19 cellular contexts compared by ENCODE assay signal in the genomic region with DNA sequence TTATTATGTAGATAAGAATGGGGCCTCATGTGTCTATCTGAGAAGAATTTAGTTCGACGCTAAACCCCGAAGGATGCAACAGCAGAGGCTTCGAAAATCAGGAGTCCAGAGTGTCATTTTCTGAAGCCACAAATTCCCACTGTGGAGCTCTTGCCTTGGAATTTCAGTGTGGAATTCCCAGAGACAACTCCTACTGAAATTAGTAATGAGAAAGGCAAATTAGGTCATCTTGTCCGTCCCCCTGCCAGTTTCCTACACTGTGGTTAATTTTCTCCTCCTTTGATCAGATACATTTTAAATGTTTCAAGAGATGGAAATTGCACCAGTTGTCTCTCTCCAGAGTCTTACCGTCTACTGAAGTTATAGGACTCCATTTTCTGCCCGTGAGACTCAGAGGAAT.
A peak's percentile ranks its signal among the peaks of the same experiment; 100 is the strongest.
DNase-seq lines count a peak whose midpoint lies in the region; FAIRE-seq and TF ChIP-seq lines count a peak whose summit lies in the region.
"Had no signal": no experiment of that assay in that cellular context is flagged by ENCODE, and none has a peak within 500 bp of the region (broad histone marks: within the 10 kb centered on the region; RNA-seq: fewer than 3 reads in every experiment).

No MANE protein-coding gene starts in this region.

- no peaks in the 10 kb centered on the region for H3K27me3 ChIP-seq in spleen (replicated peaks in 1 of 7)
- H3K27me3 ChIP-seq: ascending aorta, tibial artery had no signal

- H3K4me3 ChIP-seq in AG10803 (ENCODE audit: low read length) (no peak overlapping the region), spleen (no peak overlapping the region)
- H3K4me3 ChIP-seq: ascending aorta, lower lobe of right lung, tibial artery had no signal

- H3K27me3 Mint-ChIP-seq in activated T-helper 2 cell treated with anti-CD3 and anti-CD28 coated beads, Interferon-gamma antibody, Interleukin-2, Interleukin-4, amounts not matched to agents 10 μg/mL and 5 μg/mL and 100 μg/mL, durations not matched to agents 14 hours and 24 hours and 36 hours (ENCODE audit: low read depth): no peaks in the 10 kb centered on the region
- H3K27me3 Mint-ChIP-seq: activated CD4-positive, alpha-beta T cell treated with anti-CD3 and anti-CD28 coated beads, Interleukin-2, amount 10 ng/mL, durations not matched to agents 7 days and 5 days; stimulated activated memory B cell treated with anti-CD40 and anti-IgM and Interleukin-4, amounts not matched to agents 10 μg/mL and 1 μg/mL and 100 μg/mL, for 72 hours had no signal

- peaks cover 22% of the 10 kb centered on the region for H3K9me3 Mint-ChIP-seq in activated T-helper 2 cell treated with anti-CD3 and anti-CD28 coated beads, Interferon-gamma antibody, Interleukin-2, Interleukin-4, amounts not matched to agents 10 μg/mL and 5 μg/mL and 100 μg/mL, durations not matched to agents 14 hours and 24 hours and 36 hours

- intact Hi-C loops in spleen (cut with DNase I; ENCODE audit: low total_unique reads): no loop called here
- intact Hi-C loops in activated T-helper 2 cell treated with anti-CD3 and anti-CD28 coated beads, Interferon-gamma antibody, Interleukin-2, Interleukin-4, amounts not matched to agents 10 μg/mL and 5 μg/mL and 100 μg/mL, durations not matched to agents 14 hours and 24 hours and 36 hours (cut with micrococcal nuclease): no loop called here

- H3K36me3 Mint-ChIP-seq in activated T-helper 2 cell treated with anti-CD3 and anti-CD28 coated beads, Interferon-gamma antibody, Interleukin-2, Interleukin-4, amounts not matched to agents 10 μg/mL and 5 μg/mL and 100 μg/mL, durations not matched to agents 14 hours and 24 hours and 36 hours (ENCODE audit: low read depth): no peaks in the 10 kb centered on the region
- H3K36me3 Mint-ChIP-seq: stimulated activated memory B cell treated with anti-CD40 and anti-IgM and Interleukin-4, amounts not matched to agents 10 μg/mL and 1 μg/mL and 100 μg/mL, for 72 hours had no signal

- no peak overlapping the region for H3K27ac Mint-ChIP-seq in activated T-helper 2 cell treated with anti-CD3 and anti-CD28 coated beads, Interferon-gamma antibody, Interleukin-2, Interleukin-4, amounts not matched to agents 10 μg/mL and 5 μg/mL and 100 μg/mL, durations not matched to agents 14 hours and 24 hours and 36 hours
- H3K27ac Mint-ChIP-seq: activated CD4-positive, alpha-beta T cell treated with anti-CD3 and anti-CD28 coated beads, Interleukin-2, amount 10 ng/mL, durations not matched to agents 7 days and 5 days; naive thymus-derived CD8-positive, alpha-beta T cell; stimulated activated memory B cell treated with anti-CD40 and anti-IgM and Interleukin-4, amounts not matched to agents 10 μg/mL and 1 μg/mL and 100 μg/mL, for 72 hours had no signal

- no peak for FAIRE-seq in RCC 7860 (lab: Jason Lieb, UNC)
- FAIRE-seq: H54 had no signal

- TF ChIP-seq CTCF in AG10803 (conservative IDR thresholded peaks at IDR 0.05; ENCODE audit: low read length) (no peak), spleen (IDR thresholded peaks at IDR 0.05 in 8 of 11, conservative IDR thresholded peaks at IDR 0.05 in 3 of 11) (no peak)

- 86 to 90% (median 89%) methylated on average over 7 of the region's 7 CpGs for WGBS in spleen, 5 donors

- H3K36me3 ChIP-seq in spleen: no peaks in the 10 kb centered on the region
- H3K36me3 ChIP-seq: ascending aorta, lower lobe of right lung, tibial artery had no signal

- no peak overlapping the region for H3K27ac ChIP-seq in spleen
- H3K27ac ChIP-seq: ascending aorta, lower lobe of right lung, tibial artery had no signal

- H3K9me3 ChIP-seq in spleen: peaks cover 0 to 36% (median 19%) of the 10 kb centered on the region in 8 donors
- H3K9me3 ChIP-seq: ascending aorta, lower lobe of right lung had no signal

- H3K4me1 Mint-ChIP-seq in activated T-helper 2 cell treated with anti-CD3 and anti-CD28 coated beads, Interferon-gamma antibody, Interleukin-2, Interleukin-4, amounts not matched to agents 10 μg/mL and 5 μg/mL and 100 μg/mL, durations not matched to agents 14 hours and 24 hours and 36 hours (ENCODE audit: low read depth): no peaks in the 10 kb centered on the region
- H3K4me1 Mint-ChIP-seq: activated CD4-positive, alpha-beta T cell treated with anti-CD3 and anti-CD28 coated beads, Interleukin-2, amount 10 ng/mL, durations not matched to agents 7 days and 5 days; naive thymus-derived CD8-positive, alpha-beta T cell; stimulated activated memory B cell treated with anti-CD40 and anti-IgM and Interleukin-4, amounts not matched to agents 10 μg/mL and 1 μg/mL and 100 μg/mL, for 72 hours had no signal

- DNase-seq in AG10803 (ENCODE audit: low read depth) (peak; percentile 88), RCC 7860 (ENCODE audit: low spot score) (peak; percentile 71), glomerular visceral epithelial cell (ENCODE audit: extremely low spot score) (peak; percentile 36), renal cortical epithelial cell (ENCODE audit: low read depth) (peak; percentile 44), hippocampal formation (lab: John Stamatoyannopoulos, UW) (no peak), NCI-H526 (lab: John Stamatoyannopoulos, UW) (no peak), spleen (no peak)
- DNase-seq in activated T-helper 2 cell treated with anti-CD3 and anti-CD28 coated beads, Interferon-gamma antibody, Interleukin-2, Interleukin-4, amounts not matched to agents 10 μg/mL and 5 μg/mL and 100 μg/mL, durations not matched to agents 14 hours and 24 hours and 36 hours (ENCODE audit: low spot score): no peak
- DNase-seq: activated CD4-positive, alpha-beta T cell treated with anti-CD3 and anti-CD28 coated beads, Interleukin-2, amount 10 ng/mL, durations not matched to agents 7 days and 5 days; activated naive CD4-positive, alpha-beta T cell; lower lobe of right lung; naive thymus-derived CD8-positive, alpha-beta T cell; NCI-H2081; NCI-H524; SIG-M5 had no signal

- no peaks in the 10 kb centered on the region for H3K4me1 ChIP-seq in spleen
- H3K4me1 ChIP-seq: ascending aorta, tibial artery had no signal

- H3K4me3 Mint-ChIP-seq in activated T-helper 2 cell treated with anti-CD3 and anti-CD28 coated beads, Interferon-gamma antibody, Interleukin-2, Interleukin-4, amounts not matched to agents 10 μg/mL and 5 μg/mL and 100 μg/mL, durations not matched to agents 14 hours and 24 hours and 36 hours (ENCODE audit: low read depth): no peak overlapping the region
- H3K4me3 Mint-ChIP-seq: activated CD4-positive, alpha-beta T cell treated with anti-CD3 and anti-CD28 coated beads, Interleukin-2, amount 10 ng/mL, durations not matched to agents 7 days and 5 days; naive thymus-derived CD8-positive, alpha-beta T cell; stimulated activated memory B cell treated with anti-CD40 and anti-IgM and Interleukin-4, amounts not matched to agents 10 μg/mL and 1 μg/mL and 100 μg/mL, for 72 hours had no signal

- no peak for TF ChIP-seq POLR2A in spleen (IDR thresholded peaks at IDR 0.05)

Comparison
In these comparisons a context has a peak if more than half of its experiments do, and no peak if none do; other contexts are left out.
1. DNase-seq: peak in AG10803 (single experiment), RCC 7860 (single experiment), glomerular visceral epithelial cell (single experiment) and renal cortical epithelial cell (single experiment); none in hippocampal formation (0 of 2), NCI-H526 (0 of 2), spleen (single experiment) and activated T-helper 2 cell treated with anti-CD3 and anti-CD28 coated beads, Interferon-gamma antibody, Interleukin-2, Interleukin-4, amounts not matched to agents 10 μg/mL and 5 μg/mL and 100 μg/mL, durations not matched to agents 14 hours and 24 hours and 36 hours (single experiment).